8 cellular contexts compared by ENCODE assay signal in genomic region chr9:125189361-125190289, GRCh38. TPM values are rescaled to one million over a fixed set of nuclear protein-coding genes. Genes with fewer than 3 reads are reported as not detected.
DNase-seq lines count a peak whose midpoint lies in the region; ATAC-seq and TF ChIP-seq lines count a peak whose summit lies in the region.

Gene PPP6C, minus strand, starts transcription at chr9:125189803. Its CDS starts 85 bp downstream, at chr9:125189718.

- DNase-seq in DMS 273 (lab: John Stamatoyannopoulos, UW; ENCODE audit: unreplicated experiment) (peak; percentile 98), HuH-7 (ENCODE audit: low spot score) (peak; percentile 94), activated T-cell treated with anti-CD3 and anti-CD28 coated beads for 1 hour (ENCODE audit: low read depth) (peak; percentile 96), epidermal melanocyte (ENCODE audit: insufficient read length, low spot score) (peak; percentile 98)
- DNase-seq in stimulated activated CD8-positive, alpha-beta memory T cell treated with anti-CD3 and anti-CD28 coated beads, Interleukin-4, amount 100 ng/mL, for 1 hour (ENCODE audit: low read depth in 2 of 2, low spot score in 1 of 2): peak; percentile 92 to 96

- peak within 1 kb of the TSS; percentile 88 for H3K9ac ChIP-seq in OCI-LY3 (ENCODE audit: low read length)

- H3K4me2 ChIP-seq in OCI-LY3 (ENCODE audit: low read length): peak within 1 kb of the TSS; percentile 93

- peaks cover 9% of the 10 kb centered on the region for H3K4me1 ChIP-seq in OCI-LY3 (ENCODE audit: low read length)
- H3K4me1 ChIP-seq in mononuclear cell (ENCODE audit: insufficient read depth, low read length): peaks cover 54% of the 10 kb centered on the region

- H3K4me3 ChIP-seq in OCI-LY3 (ENCODE audit: low read length) (peak within 1 kb of the TSS; percentile 84), mononuclear cell (ENCODE audit: low read length) (peak within 1 kb of the TSS; percentile 100)

- ATAC-seq in GM21515 (IDR thresholded peaks at IDR 0.05; ENCODE audit: unreplicated experiment): peak; percentile 96

- H3K9me3 ChIP-seq in OCI-LY3 (ENCODE audit: insufficient read depth, low read length) (no peaks in the 10 kb centered on the region), mononuclear cell (ENCODE audit: low read depth, low read length) (no peaks in the 10 kb centered on the region)

- H2AFZ ChIP-seq in OCI-LY3 (ENCODE audit: low read depth, low read length): peak within 1 kb of the TSS; percentile 98

- peak; percentile 59 for TF ChIP-seq CTCF in OCI-LY3 (IDR thresholded peaks at IDR 0.05; ENCODE audit: low read depth, low read length)

- H3K79me2 ChIP-seq in OCI-LY3 (ENCODE audit: low read length): peaks cover 58% of the 10 kb centered on the region

- peaks cover 7% of the 10 kb centered on the region; the same call in 1 of the 2 replicates for H4K20me1 ChIP-seq in OCI-LY3 (ENCODE audit: insufficient read depth, low read length)

- no peaks in the 10 kb centered on the region for H3K36me3 ChIP-seq in OCI-LY3 (replicated peaks; ENCODE audit: low read depth, low read length)

- H3K27ac ChIP-seq in OCI-LY3 (ENCODE audit: low read length): peak within 1 kb of the TSS; percentile 30

- H3K27me3 ChIP-seq in OCI-LY3 (ENCODE audit: low read depth, low read length) (no peaks in the 10 kb centered on the region), mononuclear cell (ENCODE audit: insufficient read depth, low read length) (no peaks in the 10 kb centered on the region)

RNA-seq across cellular contexts. Expression of gene PPP6C, which starts in this region (rescaled TPM):
- total RNA-seq in mononuclear cell: 57.3 TPM

Comparison
In these comparisons a context has a peak if more than half of its experiments do, and no peak if none do; other contexts are left out.
1. Peak in every context shown above with its lines: DNase-seq, ATAC-seq, H3K4me3 ChIP-seq and H3K27ac ChIP-seq.